In the genomic region with DNA sequence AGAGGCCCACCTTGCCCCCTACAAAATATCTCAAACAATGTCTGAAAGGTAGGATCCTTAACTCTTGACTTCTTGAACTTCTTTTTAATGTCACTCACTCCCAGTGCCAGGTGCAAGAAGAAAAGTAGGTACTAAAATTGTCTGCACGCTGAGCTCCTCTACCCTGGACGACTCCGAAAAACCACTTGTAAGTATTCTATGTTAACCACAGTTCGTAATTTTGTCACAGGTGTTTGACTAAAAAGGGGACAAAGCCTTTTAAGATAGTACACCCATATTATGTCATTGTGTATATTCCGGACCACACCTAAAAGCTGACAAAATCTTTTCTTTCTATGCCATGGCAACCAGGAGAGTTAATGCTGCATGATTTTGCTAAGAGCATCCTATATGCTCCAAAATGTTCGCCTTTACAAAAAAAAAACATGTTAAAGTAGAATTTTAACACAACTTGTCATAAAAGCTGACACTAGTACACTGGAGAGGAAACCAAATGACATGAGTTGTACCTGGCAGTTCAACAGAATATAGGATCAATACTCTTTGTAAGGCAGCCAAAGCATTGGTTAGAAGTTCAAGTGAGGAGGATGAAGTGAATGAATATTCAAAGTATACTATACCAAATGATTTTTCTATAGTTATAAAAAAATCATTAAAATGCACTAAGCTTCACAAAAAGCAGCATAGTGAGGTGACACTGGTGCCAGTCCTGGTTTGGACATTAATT, we compare ENCODE assay signal across 1 cellular context.
TF ChIP-seq lines count a peak whose summit lies in the region.

No MANE protein-coding gene starts in this region.

TF ChIP-seq in HepG2, 621 proteins besides CTCF, POLR2A, EP300 and RAD21 (continued from another document):
- TF ChIP-seq, protein P1, sequence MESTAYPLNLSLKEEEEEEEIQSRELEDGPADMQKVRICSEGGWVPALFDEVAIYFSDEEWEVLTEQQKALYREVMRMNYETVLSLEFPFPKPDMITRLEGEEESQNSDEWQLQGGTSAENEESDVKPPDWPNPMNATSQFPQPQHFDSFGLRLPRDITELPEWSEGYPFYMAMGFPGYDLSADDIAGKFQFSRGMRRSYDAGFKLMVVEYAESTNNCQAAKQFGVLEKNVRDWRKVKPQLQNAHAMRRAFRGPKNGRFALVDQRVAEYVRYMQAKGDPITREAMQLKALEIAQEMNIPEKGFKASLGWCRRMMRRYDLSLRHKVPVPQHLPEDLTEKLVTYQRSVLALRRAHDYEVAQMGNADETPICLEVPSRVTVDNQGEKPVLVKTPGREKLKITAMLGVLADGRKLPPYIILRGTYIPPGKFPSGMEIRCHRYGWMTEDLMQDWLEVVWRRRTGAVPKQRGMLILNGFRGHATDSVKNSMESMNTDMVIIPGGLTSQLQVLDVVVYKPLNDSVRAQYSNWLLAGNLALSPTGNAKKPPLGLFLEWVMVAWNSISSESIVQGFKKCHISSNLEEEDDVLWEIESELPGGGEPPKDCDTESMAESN (CRISPR knock-in tag; conservative IDR thresholded peaks at IDR 0.05): no peak
- no peak for TF ChIP-seq ZNF556 (CRISPR knock-in tag; IDR thresholded peaks at IDR 0.05; ENCODE audit: borderline replicate concordance)
- TF ChIP-seq, protein P2, sequence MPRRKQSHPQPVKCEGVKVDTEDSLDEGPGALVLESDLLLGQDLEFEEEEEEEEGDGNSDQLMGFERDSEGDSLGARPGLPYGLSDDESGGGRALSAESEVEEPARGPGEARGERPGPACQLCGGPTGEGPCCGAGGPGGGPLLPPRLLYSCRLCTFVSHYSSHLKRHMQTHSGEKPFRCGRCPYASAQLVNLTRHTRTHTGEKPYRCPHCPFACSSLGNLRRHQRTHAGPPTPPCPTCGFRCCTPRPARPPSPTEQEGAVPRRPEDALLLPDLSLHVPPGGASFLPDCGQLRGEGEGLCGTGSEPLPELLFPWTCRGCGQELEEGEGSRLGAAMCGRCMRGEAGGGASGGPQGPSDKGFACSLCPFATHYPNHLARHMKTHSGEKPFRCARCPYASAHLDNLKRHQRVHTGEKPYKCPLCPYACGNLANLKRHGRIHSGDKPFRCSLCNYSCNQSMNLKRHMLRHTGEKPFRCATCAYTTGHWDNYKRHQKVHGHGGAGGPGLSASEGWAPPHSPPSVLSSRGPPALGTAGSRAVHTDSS (CRISPR knock-in tag; conservative IDR thresholded peaks at IDR 0.05): no peak
- no peak for TF ChIP-seq SUZ12 (IDR thresholded peaks at IDR 0.05; ENCODE audit: low read depth, low read length)
- no peak for TF ChIP-seq ZFAT (CRISPR knock-in tag; conservative IDR thresholded peaks at IDR 0.05)
- no peak for TF ChIP-seq REPIN1 (CRISPR knock-in tag; IDR thresholded peaks at IDR 0.05; ENCODE audit: borderline replicate concordance, low read depth)
- TF ChIP-seq HCFC1 (IDR thresholded peaks at IDR 0.05; ENCODE audit: low read depth, low read length): no peak
TF ChIP-seq in HepG2: peak in this region for 0.
